In genomic region chr11:45484326-45484725, GRCh38 we compare ENCODE assay signal across 21 cellular contexts.
DNase-seq lines count a peak whose midpoint lies in the region; ATAC-seq, FAIRE-seq and TF ChIP-seq lines count a peak whose summit lies in the region.
"Had no signal": no experiment of that assay in that cellular context is flagged by ENCODE, and none has a peak within 500 bp of the region (broad histone marks: within the 10 kb centered on the region; RNA-seq: fewer than 3 reads in every experiment).

No MANE protein-coding gene starts in this region.

- H3K4me3 ChIP-seq in GM23338 (no peak overlapping the region), astrocyte (ENCODE audit: insufficient read depth, low read depth, low read length) (no peak overlapping the region), upper lobe of right lung (no peak overlapping the region), SJCRH30 (no peak overlapping the region)
- H3K4me3 ChIP-seq: Peyer's patch had no signal

- no peak overlapping the region for H3K9ac ChIP-seq in astrocyte (ENCODE audit: low read length)

- H2AFZ ChIP-seq in GM23338 = peak overlapping the region; percentile 91
- H2AFZ ChIP-seq in astrocyte (ENCODE audit: low read depth, low read length) = no peak overlapping the region

- intact Hi-C loops in sciatic nerve (cut with DNase I) (no loop called here), upper lobe of right lung (cut with DNase I) (no loop called here)

- no peak for TF ChIP-seq POLR2A in GM12892 (IDR thresholded peaks at IDR 0.05; ENCODE audit: low read depth, low read length)

- H3K36me3 ChIP-seq in GM23338 (ENCODE audit: insufficient read depth) (no peaks in the 10 kb centered on the region), astrocyte (ENCODE audit: insufficient read depth, low read length) (no peaks in the 10 kb centered on the region), upper lobe of right lung (no peaks in the 10 kb centered on the region), SJCRH30 (no peaks in the 10 kb centered on the region)
- H3K36me3 ChIP-seq: Peyer's patch had no signal

- no peaks in the 10 kb centered on the region for H3F3A ChIP-seq in GM23338 (replicated peaks; ENCODE audit: low read depth)

- H3K27ac Mint-ChIP-seq in GM23338 (no peak overlapping the region), astrocyte (ENCODE audit: unreplicated experiment) (no peak overlapping the region)
- H3K27ac Mint-ChIP-seq: CD8-positive, alpha-beta T cell; IgD-negative memory B cell had no signal

- H3K4me1 ChIP-seq in GM23338 (ENCODE audit: insufficient read depth) (no peaks in the 10 kb centered on the region; the same call in 1 of the 2 replicates), astrocyte (ENCODE audit: insufficient read depth, low read length) (no peaks in the 10 kb centered on the region), upper lobe of right lung (no peaks in the 10 kb centered on the region), SJCRH30 (no peaks in the 10 kb centered on the region)
- H3K4me1 ChIP-seq: Peyer's patch had no signal

- no peak overlapping the region for H3K27ac ChIP-seq in GM23338 (ENCODE audit: low read depth)
- H3K27ac ChIP-seq in astrocyte (ENCODE audit: low read depth, low read length) = no peak overlapping the region
- H3K27ac ChIP-seq in upper lobe of right lung = no peak overlapping the region
- H3K27ac ChIP-seq in SJCRH30 = no peak overlapping the region
- H3K27ac ChIP-seq: Peyer's patch had no signal

- H3K4me1 Mint-ChIP-seq in GM23338 (peaks cover 23% of the 10 kb centered on the region), astrocyte (ENCODE audit: low read depth, unreplicated experiment) (peaks cover 16% of the 10 kb centered on the region)
- H3K4me1 Mint-ChIP-seq: IgD-negative memory B cell had no signal

- H3K4me3 Mint-ChIP-seq in GM23338 (no peak overlapping the region), astrocyte (ENCODE audit: unreplicated experiment) (peak overlapping the region; percentile 31)
- H3K4me3 Mint-ChIP-seq: CD8-positive, alpha-beta T cell; IgD-negative memory B cell had no signal

- H4K20me1 ChIP-seq in GM23338 (replicated peaks; ENCODE audit: insufficient read depth) = no peaks in the 10 kb centered on the region
- H4K20me1 ChIP-seq in astrocyte (ENCODE audit: insufficient read depth, low read length) = no peaks in the 10 kb centered on the region

- H3K27me3 Mint-ChIP-seq in GM23338 (ENCODE audit: insufficient read depth, low read depth, poor library complexity) (peaks cover 3% of the 10 kb centered on the region), astrocyte (ENCODE audit: low read depth, unreplicated experiment) (peaks cover 72% of the 10 kb centered on the region)

- H3K27me3 ChIP-seq in GM23338 (ENCODE audit: insufficient read depth) (no peaks in the 10 kb centered on the region), astrocyte (ENCODE audit: insufficient read depth, low read length) (peaks cover 8% of the 10 kb centered on the region), upper lobe of right lung (peaks cover 5% of the 10 kb centered on the region), SJCRH30 (peaks cover 14% of the 10 kb centered on the region)
- H3K27me3 ChIP-seq: Peyer's patch had no signal

- DNase-seq in GM23338 (ENCODE audit: low spot score) (no peak), astrocyte (ENCODE audit: low read depth) (no peak), left kidney (ENCODE audit: low read depth, low spot score) (peak; percentile 50), sciatic nerve (ENCODE audit: low spot score) (peak; percentile 42), upper lobe of right lung (no peak), GM12892 (ENCODE audit: insufficient read length) (no peak), SJCRH30 (no peak)
- DNase-seq: AML-193; C1 segment of cervical spinal cord; CD8-positive, alpha-beta T cell; DND-41; GOT3; NCI-H1417 treated with DMSO at 0.1 percent for 48 hours; NCI-H187; NCI-H2107; NCI-H510A treated with DMSO at 0.1 percent for 48 hours; NCI-H774 had no signal

- ATAC-seq in GM23338 = peak; percentile 28; the same call in 1 of the 3 replicates
- ATAC-seq in sciatic nerve = no peak
- ATAC-seq in upper lobe of right lung = no peak
- ATAC-seq: CD8-positive, alpha-beta T cell; HCT116 had no signal

- no peak overlapping the region for H3K4me2 ChIP-seq in GM23338
- no peak overlapping the region for H3K4me2 ChIP-seq in astrocyte (ENCODE audit: low read length)

- TF ChIP-seq CTCF in GM23338 (conservative IDR thresholded peaks at IDR 0.05; ENCODE audit: low read depth in 2 of 2) = no peak
- TF ChIP-seq CTCF in astrocyte (IDR thresholded peaks at IDR 0.05; ENCODE audit: insufficient read depth, low read depth, low read length) = no peak
- TF ChIP-seq CTCF in upper lobe of right lung (IDR thresholded peaks at IDR 0.05) = no peak

- H3K36me3 Mint-ChIP-seq in GM23338 (ENCODE audit: low read depth) (no peaks in the 10 kb centered on the region), astrocyte (ENCODE audit: low read depth, unreplicated experiment) (no peaks in the 10 kb centered on the region)
- H3K36me3 Mint-ChIP-seq: CD8-positive, alpha-beta T cell; IgD-negative memory B cell had no signal

- no peaks in the 10 kb centered on the region for H3K79me2 ChIP-seq in GM23338 (replicated peaks; ENCODE audit: insufficient read depth)
- H3K79me2 ChIP-seq in astrocyte (ENCODE audit: insufficient read depth, low read length) = no peaks in the 10 kb centered on the region

- H3K9me3 Mint-ChIP-seq in GM23338 = no peaks in the 10 kb centered on the region
- peaks cover 3% of the 10 kb centered on the region for H3K9me3 Mint-ChIP-seq in astrocyte (ENCODE audit: unreplicated experiment)
- H3K9me3 Mint-ChIP-seq: CD8-positive, alpha-beta T cell had no signal

- H3K9me3 ChIP-seq in astrocyte (ENCODE audit: insufficient read depth, low read depth, low read length) (no peaks in the 10 kb centered on the region), upper lobe of right lung (no peaks in the 10 kb centered on the region), SJCRH30 (replicated peaks) (no peaks in the 10 kb centered on the region)
- H3K9me3 ChIP-seq: Peyer's patch had no signal

- peaks cover 3% of the 10 kb centered on the region; the same call in 1 of the 2 replicates for H3K9me2 ChIP-seq in GM23338 (ENCODE audit: insufficient read depth)

- FAIRE-seq in astrocyte (lab: Jason Lieb, UNC) (no peak), GM12892 (lab: Jason Lieb, UNC) (no peak)
- FAIRE-seq: GM12891 had no signal

TF ChIP-seq in GM23338, 12 proteins besides CTCF, POLR2A, EP300 and RAD21:
- TF ChIP-seq STAT1 (IDR thresholded peaks at IDR 0.05; ENCODE audit: unreplicated experiment) (no peak), NANOG (IDR thresholded peaks at IDR 0.05; ENCODE audit: borderline replicate concordance) (no peak), JUNB (IDR thresholded peaks at IDR 0.05; ENCODE audit: unreplicated experiment) (no peak), ZNF114 (CRISPR knock-in tag; IDR thresholded peaks at IDR 0.05) (no peak), EZH2 (IDR thresholded peaks at IDR 0.05; ENCODE audit: low read depth, unreplicated experiment) (no peak), ZNF331 (CRISPR knock-in tag; IDR thresholded peaks at IDR 0.05; ENCODE audit: low read depth) (no peak), CREB1 (CRISPR knock-in tag; IDR thresholded peaks at IDR 0.05; ENCODE audit: low read depth) (no peak), EZH2phosphoT487 (IDR thresholded peaks at IDR 0.05; ENCODE audit: unreplicated experiment) (no peak), POLR2AphosphoS5 (IDR thresholded peaks at IDR 0.05; ENCODE audit: low read depth) (no peak)
- TF ChIP-seq, protein P1, sequence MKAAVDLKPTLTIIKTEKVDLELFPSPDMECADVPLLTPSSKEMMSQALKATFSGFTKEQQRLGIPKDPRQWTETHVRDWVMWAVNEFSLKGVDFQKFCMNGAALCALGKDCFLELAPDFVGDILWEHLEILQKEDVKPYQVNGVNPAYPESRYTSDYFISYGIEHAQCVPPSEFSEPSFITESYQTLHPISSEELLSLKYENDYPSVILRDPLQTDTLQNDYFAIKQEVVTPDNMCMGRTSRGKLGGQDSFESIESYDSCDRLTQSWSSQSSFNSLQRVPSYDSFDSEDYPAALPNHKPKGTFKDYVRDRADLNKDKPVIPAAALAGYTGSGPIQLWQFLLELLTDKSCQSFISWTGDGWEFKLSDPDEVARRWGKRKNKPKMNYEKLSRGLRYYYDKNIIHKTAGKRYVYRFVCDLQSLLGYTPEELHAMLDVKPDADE (IDR thresholded peaks at IDR 0.05) = no peak

Comparison
In these comparisons a context has a peak if more than half of its experiments do, and no peak if none do; other contexts are left out.
1. DNase-seq: peak in left kidney (single experiment) and sciatic nerve (single experiment); none in GM23338 (single experiment), astrocyte (single experiment), upper lobe of right lung (single experiment), GM12892 (single experiment) and SJCRH30 (0 of 2).